Comparison of ENCODE assay signal across 1 cellular context in the genomic region with DNA sequence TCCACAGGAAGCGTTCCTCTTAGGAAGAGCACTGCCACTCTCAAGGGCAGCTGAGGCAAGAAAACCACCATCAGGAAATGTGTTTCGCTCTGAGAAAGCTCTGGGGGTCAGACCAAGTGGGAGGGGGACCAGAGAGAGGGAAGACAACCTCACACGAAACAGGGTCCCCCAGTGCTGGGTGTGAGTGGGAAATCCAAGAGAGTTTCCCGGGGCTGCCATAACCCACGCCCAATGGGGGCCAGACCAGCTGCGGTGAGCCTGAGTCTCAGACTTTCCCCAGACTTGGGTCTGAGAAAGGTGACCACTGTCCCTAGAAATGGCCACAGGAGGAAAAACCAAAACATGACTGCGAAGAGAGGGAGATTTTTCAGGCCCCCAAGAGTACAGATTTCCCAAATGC.
TF ChIP-seq lines count a peak whose summit lies in the region.

No MANE protein-coding gene starts in this region.

TF ChIP-seq in HepG2, 621 proteins besides CTCF, POLR2A, EP300 and RAD21 (continued from another document):
- TF ChIP-seq, protein P1, sequence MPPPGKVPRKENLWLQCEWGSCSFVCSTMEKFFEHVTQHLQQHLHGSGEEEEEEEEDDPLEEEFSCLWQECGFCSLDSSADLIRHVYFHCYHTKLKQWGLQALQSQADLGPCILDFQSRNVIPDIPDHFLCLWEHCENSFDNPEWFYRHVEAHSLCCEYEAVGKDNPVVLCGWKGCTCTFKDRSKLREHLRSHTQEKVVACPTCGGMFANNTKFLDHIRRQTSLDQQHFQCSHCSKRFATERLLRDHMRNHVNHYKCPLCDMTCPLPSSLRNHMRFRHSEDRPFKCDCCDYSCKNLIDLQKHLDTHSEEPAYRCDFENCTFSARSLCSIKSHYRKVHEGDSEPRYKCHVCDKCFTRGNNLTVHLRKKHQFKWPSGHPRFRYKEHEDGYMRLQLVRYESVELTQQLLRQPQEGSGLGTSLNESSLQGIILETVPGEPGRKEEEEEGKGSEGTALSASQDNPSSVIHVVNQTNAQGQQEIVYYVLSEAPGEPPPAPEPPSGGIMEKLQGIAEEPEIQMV (CRISPR knock-in tag; IDR thresholded peaks at IDR 0.05; ENCODE audit: low read depth), result no peak
